8 cellular contexts compared by ENCODE assay signal in genomic region chr16:85614338-85615013, GRCh38. TPM values are rescaled to one million over a fixed set of nuclear protein-coding genes. Genes with fewer than 3 reads are reported as not detected.
DNase-seq lines count a peak whose midpoint lies in the region; ATAC-seq and TF ChIP-seq lines count a peak whose summit lies in the region.

No MANE protein-coding gene starts in this region.

- no peak for ATAC-seq in heart left ventricle
- ATAC-seq in Right ventricle myocardium inferior = no peak
- no peak for ATAC-seq in right lobe of liver

- H3K9me3 ChIP-seq in heart left ventricle (no peaks in the 10 kb centered on the region), right lobe of liver (no peaks in the 10 kb centered on the region), uterus (no peaks in the 10 kb centered on the region)

- H3K36me3 Mint-ChIP-seq in activated naive CD8-positive, alpha-beta T cell = no peaks in the 10 kb centered on the region

- no peaks in the 10 kb centered on the region for H3K27me3 Mint-ChIP-seq in activated naive CD8-positive, alpha-beta T cell

- no peak overlapping the region for H3K27ac Mint-ChIP-seq in activated naive CD8-positive, alpha-beta T cell

- DNase-seq in heart left ventricle = no peak
- no peak for DNase-seq in Right ventricle myocardium inferior (ENCODE audit: missing footprints)
- DNase-seq in right lobe of liver = peak in 1 of 3 donors; percentile 65
- no peak for DNase-seq in uterus
- DNase-seq in NCI-H1048 (lab: John Stamatoyannopoulos, UW) = no peak
- no peak for DNase-seq in SIG-M5 (lab: John Stamatoyannopoulos, UW)
- DNase-seq in retina = no peak

- H3K27ac ChIP-seq in heart left ventricle (peak overlapping the region in 11 of 12 donors; percentile 86 to 98 (median 94)), right lobe of liver (peak overlapping the region in 2 of 3 donors; percentile 60 to 87), uterus (peak overlapping the region; percentile 34 to 80)

- no peaks in the 10 kb centered on the region for H3K27me3 ChIP-seq in heart left ventricle
- no peaks in the 10 kb centered on the region for H3K27me3 ChIP-seq in right lobe of liver
- no peaks in the 10 kb centered on the region for H3K27me3 ChIP-seq in uterus

- H3K9me3 Mint-ChIP-seq in activated naive CD8-positive, alpha-beta T cell (ENCODE audit: low read depth) = no peaks in the 10 kb centered on the region

- peaks cover 45% of the 10 kb centered on the region for H3K4me1 Mint-ChIP-seq in activated naive CD8-positive, alpha-beta T cell (ENCODE audit: low read depth)

- 36 to 54% (median 47%) methylated on average over 30 to 41 of the region's 41 CpGs for WGBS in heart left ventricle, 4 donors
- WGBS in right lobe of liver (ENCODE audit: insufficient coverage, low coverage, low lambda C conversion rate, missing lambda C conversion rate) = 30% methylated on average over 27 of the region's 41 CpGs

- TF ChIP-seq CTCF in heart left ventricle (IDR thresholded peaks at IDR 0.05) (no peak), right lobe of liver (IDR thresholded peaks at IDR 0.05) (no peak), uterus (IDR thresholded peaks at IDR 0.05) (no peak)

- H3K4me1 ChIP-seq in heart left ventricle (peaks cover 9 to 89% (median 62%) of the 10 kb centered on the region in 12 donors), right lobe of liver (peaks cover 0 to 45% (median 22%) of the 10 kb centered on the region in 4 donors), uterus (peaks cover 4 to 46% of the 10 kb centered on the region in 2 donors)

- peak overlapping the region; percentile 36 to 82 (median 71) for H3K4me3 ChIP-seq in heart left ventricle
- H3K4me3 ChIP-seq in right lobe of liver = peak overlapping the region; percentile 63 to 70 (median 67)
- H3K4me3 ChIP-seq in uterus = peak overlapping the region; percentile 50 to 53

- H3K4me3 Mint-ChIP-seq in activated naive CD8-positive, alpha-beta T cell = peak overlapping the region; percentile 82

- no peaks in the 10 kb centered on the region for H3K36me3 ChIP-seq in heart left ventricle
- H3K36me3 ChIP-seq in right lobe of liver = no peaks in the 10 kb centered on the region
- no peaks in the 10 kb centered on the region for H3K36me3 ChIP-seq in uterus

- intact Hi-C loops in heart left ventricle (cut with DNase I) = loop anchor here in 7 of 10 donors (2.0 to 10.0 kb wide), 12 partner anchors 42 to 500 kb away; partner anchors contain the start of gene CIBAR2 (in 1 of the 7)
- intact Hi-C loops in Right ventricle myocardium inferior (cut with DNase I) = loop anchor here (1.0 to 5.0 kb wide), 4 partner anchors 27 to 307 kb away; no protein-coding TSS in a partner anchor
- intact Hi-C loops in right lobe of liver (cut with DNase I) = loop anchor here in 1 of 2 donors (10.0 kb wide), 1 partner anchor 50 kb away; no protein-coding TSS in a partner anchor
- intact Hi-C loops in uterus (cut with DNase I; ENCODE audit: low total_unique reads) = loop anchor here (10.0 kb wide), 1 partner anchor 220 kb away; no protein-coding TSS in a partner anchor

- TF ChIP-seq POLR2A in heart left ventricle (IDR thresholded peaks at IDR 0.05) (no peak), right lobe of liver (IDR thresholded peaks at IDR 0.05) (no peak), uterus (IDR thresholded peaks at IDR 0.05) (no peak)

RNA-seq across cellular contexts. Expression of gene GSE1, which starts 1.4 kb away (rescaled TPM):
- total RNA-seq in heart left ventricle (10 to 100 TPM; 23.4 to 48.4 (median 38.5) TPM), Right ventricle myocardium inferior (28.9 TPM), right lobe of liver (10 to 100 TPM; 30.0 to 48.0 (median 38.8) TPM), uterus (100 to 1,000 TPM in 1 of 4 donors, 10 to 100 TPM in 3; 32.6 to 128 (median 73.9) TPM)
- polyA plus RNA-seq in heart left ventricle = 10 to 100 TPM; 18.1 to 35.3 TPM
